17 cellular contexts compared by ENCODE assay signal in the genomic region with DNA sequence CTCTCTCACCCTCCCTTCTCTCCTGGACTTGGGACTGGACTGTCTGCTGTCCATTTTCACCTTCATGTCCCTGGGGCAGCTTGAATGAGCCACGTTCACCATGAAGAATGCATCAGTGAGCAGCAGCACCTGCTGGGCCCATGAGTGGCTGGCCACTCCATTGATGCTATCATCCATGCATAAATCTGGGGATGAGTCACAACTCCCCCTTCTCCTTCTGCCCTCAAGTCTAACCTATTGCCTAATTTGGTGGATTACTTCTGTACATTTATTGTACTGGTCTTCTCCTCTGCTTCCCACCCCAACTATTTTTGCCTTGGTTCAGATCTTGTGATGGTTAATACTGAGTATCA. TPM values are rescaled to one million over a fixed set of nuclear protein-coding genes. Genes with fewer than 3 reads are reported as not detected.
DNase-seq lines count a peak whose midpoint lies in the region; ATAC-seq, FAIRE-seq and TF ChIP-seq lines count a peak whose summit lies in the region.
"Had no signal": no experiment of that assay in that cellular context is flagged by ENCODE, and none has a peak within 500 bp of the region (broad histone marks: within the 10 kb centered on the region; RNA-seq: fewer than 3 reads in every experiment).

No MANE protein-coding gene starts in this region.

- TF ChIP-seq CTCF in SK-N-SH (IDR thresholded peaks at IDR 0.05): no peak
- no peak for TF ChIP-seq CTCF in fibroblast of mammary gland (conservative IDR thresholded peaks at IDR 0.05; ENCODE audit: control insufficient read depth, insufficient read depth, low read depth, low read length)

- H3K79me2 ChIP-seq in SK-N-SH (ENCODE audit: insufficient read depth): no peaks in the 10 kb centered on the region

- H3F3A ChIP-seq in SK-N-SH (replicated peaks; ENCODE audit: insufficient read depth): no peaks in the 10 kb centered on the region

- no peak overlapping the region for H3K9ac ChIP-seq in SK-N-SH

- H3K4me3 ChIP-seq in SK-N-SH (ENCODE audit: low read depth in 2 of 2, low read length in 1 of 2) (no peak overlapping the region), fibroblast of mammary gland (ENCODE audit: control insufficient read depth, low read depth, low read length) (no peak overlapping the region)
- H3K4me3 ChIP-seq: ascending aorta, lung, tibial artery had no signal

- TF ChIP-seq EP300 in SK-N-SH (IDR thresholded peaks at IDR 0.05; ENCODE audit: borderline replicate concordance in 1 of 2, low read depth in 1 of 2, low read length in 1 of 2): 0 out of 4 replicates have a peak, but pooled peaks of 1 of the 2 experiments have one; percentile 11

- DNase-seq in SK-N-SH (no peak), RCC 7860 (ENCODE audit: low spot score) (peak; percentile 88), fibroblast of mammary gland (ENCODE audit: low read depth) (peak; percentile 93), urothelium cell line (ENCODE audit: low spot score) (peak; percentile 58), SK-N-DZ (ENCODE audit: low spot score) (no peak)
- DNase-seq in activated CD4-positive, alpha-beta T cell treated with anti-CD3 and anti-CD28 coated beads, Interleukin-2, amount 50 U/mL, for 1 hour: no peak
- DNase-seq: activated CD4-positive, CD25-positive, alpha-beta regulatory T cell; H7; NCI-H1436 treated with DMSO at 0.1 percent for 48 hours; NCI-H526 treated with DMSO at 0.1 percent for 48 hours; occipital lobe; tibial artery had no signal

- TF ChIP-seq RAD21 in SK-N-SH (IDR thresholded peaks at IDR 0.05; ENCODE audit: low read length): no peak

- 9% methylated on average over 1 of the region's 1 CpG for WGBS in SK-N-SH (ENCODE audit: low lambda C conversion rate)

- H3K27me3 ChIP-seq in SK-N-SH (ENCODE audit: insufficient read depth): no peaks in the 10 kb centered on the region
- H3K27me3 ChIP-seq: ascending aorta, tibial artery had no signal

- H4K20me1 ChIP-seq in SK-N-SH (ENCODE audit: insufficient read depth): no peaks in the 10 kb centered on the region

- H3K9me3 ChIP-seq in SK-N-SH: no peaks in the 10 kb centered on the region

- H3K4me1 ChIP-seq in SK-N-SH (ENCODE audit: control insufficient read depth in 1 of 2, insufficient read depth in 2 of 2, low read depth in 1 of 2, low read length in 1 of 2): no peaks in the 10 kb centered on the region
- H3K4me1 ChIP-seq: ascending aorta, tibial artery had no signal

- H3K4me2 ChIP-seq in SK-N-SH: no peak overlapping the region

- H3K27ac ChIP-seq in SK-N-SH (ENCODE audit: low read depth in 2 of 2, low read length in 1 of 2): 0 out of 4 replicates have a peak overlapping the region, but pooled peaks of 1 of the 2 experiments have one; percentile 7
- H3K27ac ChIP-seq: ascending aorta, tibial artery had no signal

- POLR2A ChIA-PET in SK-N-SH (lab: Yijun Ruan, JAX): no interaction called here

- no peaks in the 10 kb centered on the region for H3K36me3 ChIP-seq in SK-N-SH (replicated peaks in 1 of 2; ENCODE audit: control insufficient read depth in 1 of 2, insufficient read depth in 2 of 2, low read length in 1 of 2)
- H3K36me3 ChIP-seq: ascending aorta, tibial artery had no signal

- peak overlapping the region; percentile 25; the same call in 1 of the 2 replicates for H2AFZ ChIP-seq in SK-N-SH (ENCODE audit: low read depth)

- no peaks in the 10 kb centered on the region for H3K9me2 ChIP-seq in SK-N-SH

- CTCF ChIA-PET in SK-N-SH (lab: Yijun Ruan, JAX): no interaction called here

- FAIRE-seq in RCC 7860 (lab: Jason Lieb, UNC) (peak; percentile 95), urothelium cell line (lab: Jason Lieb, UNC) (peak; percentile 92)
- FAIRE-seq: A204.1 had no signal

- ATAC-seq in SK-N-SH treated with all-trans-retinoic acid at 6 μM for 48 hours (no peak), HG03460 (IDR thresholded peaks at IDR 0.05; ENCODE audit: unreplicated experiment) (no peak)

TF ChIP-seq in SK-N-SH, 30 proteins besides CTCF, POLR2A, EP300 and RAD21:
- peak; percentile 65; the same call in 1 of the 2 replicates for TF ChIP-seq FOSL2 (IDR thresholded peaks at IDR 0.05; ENCODE audit: borderline replicate concordance, low read depth)
- TF ChIP-seq TEAD4 (IDR thresholded peaks at IDR 0.05; ENCODE audit: borderline replicate concordance, insufficient read depth): 0 out of 2 replicates have a peak, but pooled peaks have one; percentile 22
- TF ChIP-seq, protein P1, sequence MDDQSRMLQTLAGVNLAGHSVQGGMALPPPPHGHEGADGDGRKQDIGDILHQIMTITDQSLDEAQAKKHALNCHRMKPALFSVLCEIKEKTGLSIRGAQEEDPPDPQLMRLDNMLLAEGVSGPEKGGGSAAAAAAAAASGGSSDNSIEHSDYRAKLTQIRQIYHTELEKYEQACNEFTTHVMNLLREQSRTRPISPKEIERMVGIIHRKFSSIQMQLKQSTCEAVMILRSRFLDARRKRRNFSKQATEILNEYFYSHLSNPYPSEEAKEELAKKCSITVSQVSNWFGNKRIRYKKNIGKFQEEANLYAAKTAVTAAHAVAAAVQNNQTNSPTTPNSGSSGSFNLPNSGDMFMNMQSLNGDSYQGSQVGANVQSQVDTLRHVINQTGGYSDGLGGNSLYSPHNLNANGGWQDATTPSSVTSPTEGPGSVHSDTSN (IDR thresholded peaks at IDR 0.05): peak; percentile 29; the same call in 1 of the 2 replicates
- no peak for TF ChIP-seq GABPA (IDR thresholded peaks at IDR 0.05; ENCODE audit: low read depth)
- TF ChIP-seq JUND (IDR thresholded peaks at IDR 0.05): peak; percentile 55
- no peak for TF ChIP-seq YY1 (IDR thresholded peaks at IDR 0.05; ENCODE audit: low read depth)
- TF ChIP-seq, protein P2, sequence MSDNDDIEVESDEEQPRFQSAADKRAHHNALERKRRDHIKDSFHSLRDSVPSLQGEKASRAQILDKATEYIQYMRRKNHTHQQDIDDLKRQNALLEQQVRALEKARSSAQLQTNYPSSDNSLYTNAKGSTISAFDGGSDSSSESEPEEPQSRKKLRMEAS (IDR thresholded peaks at IDR 0.05; ENCODE audit: low read depth): 0 out of 2 replicates have a peak, but pooled peaks have one; percentile 20
- peak; percentile 75 for TF ChIP-seq TCF12 (IDR thresholded peaks at IDR 0.05)
- no peak for TF ChIP-seq POLR2AphosphoS5 (IDR thresholded peaks at IDR 0.05; ENCODE audit: low read depth, low read length)

TF ChIP-seq in SK-N-SH treated with all-trans-retinoic acid at 6 μM for 48 hours, 23 proteins besides CTCF, POLR2A, EP300 and RAD21 (continues in another document):
- TF ChIP-seq GLIS3 (CRISPR knock-in tag; IDR thresholded peaks at IDR 0.05) (no peak), TCF4 (CRISPR knock-in tag; IDR thresholded peaks at IDR 0.05; ENCODE audit: borderline replicate concordance) (no peak), ARNTL (CRISPR knock-in tag; IDR thresholded peaks at IDR 0.05; ENCODE audit: borderline replicate concordance, low read depth) (no peak), RARB (CRISPR knock-in tag; IDR thresholded peaks at IDR 0.05) (no peak), CSDC2 (CRISPR knock-in tag; IDR thresholded peaks at IDR 0.05) (no peak), PPARA (CRISPR knock-in tag; IDR thresholded peaks at IDR 0.05; ENCODE audit: borderline replicate concordance) (no peak), ZNF565 (CRISPR knock-in tag; conservative IDR thresholded peaks at IDR 0.05; ENCODE audit: low read depth) (no peak), ZNF8 (CRISPR knock-in tag; IDR thresholded peaks at IDR 0.05) (no peak), ISL1 (CRISPR knock-in tag; IDR thresholded peaks at IDR 0.05) (no peak), ZC3H10 (CRISPR knock-in tag; IDR thresholded peaks at IDR 0.05) (no peak)
- TF ChIP-seq, protein P3, sequence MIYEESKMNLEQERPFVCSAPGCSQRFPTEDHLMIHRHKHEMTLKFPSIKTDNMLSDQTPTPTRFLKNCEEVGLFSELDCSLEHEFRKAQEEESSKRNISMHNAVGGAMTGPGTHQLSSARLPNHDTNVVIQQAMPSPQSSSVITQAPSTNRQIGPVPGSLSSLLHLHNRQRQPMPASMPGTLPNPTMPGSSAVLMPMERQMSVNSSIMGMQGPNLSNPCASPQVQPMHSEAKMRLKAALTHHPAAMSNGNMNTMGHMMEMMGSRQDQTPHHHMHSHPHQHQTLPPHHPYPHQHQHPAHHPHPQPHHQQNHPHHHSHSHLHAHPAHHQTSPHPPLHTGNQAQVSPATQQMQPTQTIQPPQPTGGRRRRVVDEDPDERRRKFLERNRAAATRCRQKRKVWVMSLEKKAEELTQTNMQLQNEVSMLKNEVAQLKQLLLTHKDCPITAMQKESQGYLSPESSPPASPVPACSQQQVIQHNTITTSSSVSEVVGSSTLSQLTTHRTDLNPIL (CRISPR knock-in tag; IDR thresholded peaks at IDR 0.05; ENCODE audit: low read depth): no peak
- TF ChIP-seq, protein P4, sequence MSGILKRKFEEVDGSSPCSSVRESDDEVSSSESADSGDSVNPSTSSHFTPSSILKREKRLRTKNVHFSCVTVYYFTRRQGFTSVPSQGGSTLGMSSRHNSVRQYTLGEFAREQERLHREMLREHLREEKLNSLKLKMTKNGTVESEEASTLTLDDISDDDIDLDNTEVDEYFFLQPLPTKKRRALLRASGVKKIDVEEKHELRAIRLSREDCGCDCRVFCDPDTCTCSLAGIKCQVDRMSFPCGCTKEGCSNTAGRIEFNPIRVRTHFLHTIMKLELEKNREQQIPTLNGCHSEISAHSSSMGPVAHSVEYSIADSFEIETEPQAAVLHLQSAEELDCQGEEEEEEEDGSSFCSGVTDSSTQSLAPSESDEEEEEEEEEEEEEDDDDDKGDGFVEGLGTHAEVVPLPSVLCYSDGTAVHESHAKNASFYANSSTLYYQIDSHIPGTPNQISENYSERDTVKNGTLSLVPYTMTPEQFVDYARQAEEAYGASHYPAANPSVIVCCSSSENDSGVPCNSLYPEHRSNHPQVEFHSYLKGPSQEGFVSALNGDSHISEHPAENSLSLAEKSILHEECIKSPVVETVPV (CRISPR knock-in tag; IDR thresholded peaks at IDR 0.05): no peak

RNA-seq across cellular contexts. Expression of a gene that starts 46.9 kb away (rescaled TPM):
- polyA plus RNA-seq in SK-N-SH (2012; rRNA removed): 8.4 and 9.0 TPM in 2 replicates
- 8.8 and 9.4 TPM in 2 replicates for polyA plus RNA-seq in SK-N-SH (2012; cell fraction: cytosol; rRNA removed)
- polyA plus RNA-seq in SK-N-SH (2012; cell fraction: nucleus; rRNA removed): 15.7 and 17.8 TPM in 2 replicates
- polyA plus RNA-seq in SK-N-DZ (2014; cell fraction: cytosol; rRNA removed): not detected in 2 replicates
- not detected in 2 replicates for polyA plus RNA-seq in SK-N-DZ (2014; cell fraction: nucleus; rRNA removed)

Comparison
In these comparisons a context has a peak if more than half of its experiments do, and no peak if none do; other contexts are left out.
1. DNase-seq: peak in RCC 7860 (single experiment), fibroblast of mammary gland (single experiment) and urothelium cell line (single experiment); none in SK-N-SH (single experiment), activated CD4-positive, alpha-beta T cell treated with anti-CD3 and anti-CD28 coated beads, Interleukin-2, amount 50 U/mL, for 1 hour (single experiment) and SK-N-DZ (single experiment).